In genomic region chr2:48176876-48177275, GRCh38 we compare ENCODE assay signal across 11 cellular contexts.
"Had no signal": no experiment of that assay in that cellular context is flagged by ENCODE, and none has a peak within 500 bp of the region (broad histone marks: within the 10 kb centered on the region; RNA-seq: fewer than 3 reads in every experiment).

No MANE protein-coding gene starts in this region.

- FAIRE-seq: H1, H54 had no signal

- DNase-seq: GM23248, GOT3, H7, H9, HCEC 1CT, HFFc6 had no signal

- H3K4me1 Mint-ChIP-seq: GM23338 had no signal

- H3K36me3 ChIP-seq: HAP-1 had no signal

- H3K27ac Mint-ChIP-seq: GM23338, H9, HFFc6 had no signal

- H3K9me3 Mint-ChIP-seq: GM23338, HFFc6 had no signal

- H2AFZ ChIP-seq: GM23248, GM23338 had no signal

- ATAC-seq: GM23338, HCT116 had no signal

- H3K4me1 ChIP-seq: HAP-1 had no signal

- H3K4me3 Mint-ChIP-seq: GM23338, H9, HFFc6 had no signal

- H3K4me3 ChIP-seq: GM23248, GM23338, HAP-1 had no signal

- H3K9me3 ChIP-seq: HAP-1 had no signal

- H3K27ac ChIP-seq: GM23248 had no signal

- H3K4me2 ChIP-seq: GM23338 had no signal

- H3K9ac ChIP-seq: GM23248 had no signal
